ENCODE assay signal across 11 cellular contexts in the genomic region with DNA sequence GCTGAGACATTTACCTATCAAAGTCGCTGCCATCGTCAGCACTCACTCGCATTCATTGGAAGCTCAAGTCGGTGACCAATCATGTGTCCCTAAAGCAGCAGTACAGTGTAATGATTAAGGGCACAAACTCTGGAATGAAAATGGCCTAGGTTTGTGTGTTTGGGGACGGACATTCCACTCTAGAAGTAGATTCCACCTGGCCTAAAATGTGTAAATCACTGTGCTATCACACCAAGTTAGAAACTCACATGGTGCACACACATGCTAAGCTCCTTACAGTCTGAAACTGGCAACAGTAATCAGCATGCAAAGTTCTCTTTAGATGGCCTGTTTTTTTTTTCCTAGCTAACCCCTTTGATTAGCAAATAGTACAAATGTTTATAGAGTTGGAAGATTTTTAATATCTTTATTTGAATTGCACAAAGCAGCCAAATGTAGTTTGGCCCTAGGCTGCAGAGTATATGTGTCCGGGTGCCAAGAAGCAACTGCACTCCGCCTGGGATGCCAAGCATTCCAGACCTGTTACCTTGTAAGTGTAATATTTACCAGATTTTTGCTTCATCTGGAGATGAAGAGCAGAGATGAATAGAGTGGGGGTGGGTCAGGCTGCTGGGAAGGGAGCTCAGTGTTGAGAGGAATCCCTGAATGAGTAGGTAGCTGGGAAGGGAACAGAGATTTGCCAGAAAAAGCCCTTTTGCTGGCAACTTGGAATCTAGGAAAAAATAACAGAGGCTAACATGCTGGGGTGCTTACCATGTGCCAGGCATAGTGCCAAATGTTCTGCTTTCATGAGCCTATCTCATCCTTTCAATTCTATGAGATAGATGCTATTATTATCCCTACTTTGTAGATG. TPM values are rescaled to one million over a fixed set of nuclear protein-coding genes. Genes with fewer than 3 reads are reported as not detected.
DNase-seq lines count a peak whose midpoint lies in the region; ATAC-seq, FAIRE-seq and TF ChIP-seq lines count a peak whose summit lies in the region.
"Had no signal": no experiment of that assay in that cellular context is flagged by ENCODE, and none has a peak within 500 bp of the region (broad histone marks: within the 10 kb centered on the region; RNA-seq: fewer than 3 reads in every experiment).

No MANE protein-coding gene starts in this region.

- no peak overlapping the region for H3K23ac ChIP-seq in mesenchymal stem cell (ENCODE audit: low read length in 2 of 2)

- H3K27me3 ChIP-seq in BJ (ENCODE audit: control insufficient read depth, insufficient read depth, low read length) (no peaks in the 10 kb centered on the region), MG63 (no peaks in the 10 kb centered on the region), mesenchymal stem cell (ENCODE audit: control insufficient read depth in 1 of 2, insufficient read depth in 1 of 2, low read length in 2 of 2) (no peaks in the 10 kb centered on the region)

- no peak for TF ChIP-seq CTCF in BJ (IDR thresholded peaks at IDR 0.05; ENCODE audit: insufficient read depth, low read depth, low read length)
- TF ChIP-seq CTCF in chondrocyte (IDR thresholded peaks at IDR 0.05): no peak

- H3K36me3 ChIP-seq in BJ (ENCODE audit: control insufficient read depth, insufficient read depth, low read length): no peaks in the 10 kb centered on the region
- H3K36me3 ChIP-seq in MG63: no peaks in the 10 kb centered on the region
- peaks cover 0 to 8% of the 10 kb centered on the region in 2 experiments for H3K36me3 ChIP-seq in mesenchymal stem cell (ENCODE audit: control insufficient read depth in 1 of 2, insufficient read depth in 2 of 2, low read depth in 1 of 2, low read length in 2 of 2)

- no peak overlapping the region for H3K4ac ChIP-seq in mesenchymal stem cell (ENCODE audit: low read depth in 1 of 2, low read length in 2 of 2)

- no peak overlapping the region for H3K4me2 ChIP-seq in mesenchymal stem cell (ENCODE audit: low read length, poor library complexity, severe bottlenecking)
- H3K4me2 ChIP-seq: KMS-11 had no signal

- peaks cover 2% of the 10 kb centered on the region for H3K36me3 Mint-ChIP-seq in chondrocyte (ENCODE audit: low read depth)

- H3K9me3 ChIP-seq in MG63: no peaks in the 10 kb centered on the region
- H3K9me3 ChIP-seq in mesenchymal stem cell (ENCODE audit: control insufficient read depth, low read length): no peaks in the 10 kb centered on the region

- H3K9ac ChIP-seq in mesenchymal stem cell (ENCODE audit: low read length): no peak overlapping the region
- H3K9ac ChIP-seq: KMS-11 had no signal

- POLR2A ChIA-PET in BJ (lab: Charles Lee): interaction anchor here (0.6 kb wide), 1 partner anchor 306 kb away, joined by 3 read pairs; no protein-coding TSS in a partner anchor

- H3K27ac Mint-ChIP-seq in chondrocyte (ENCODE audit: unreplicated experiment): peak overlapping the region; percentile 90

- ATAC-seq in GM21526 (IDR thresholded peaks at IDR 0.05; ENCODE audit: low FRiP score, unreplicated experiment) (no peak), GM21786 (IDR thresholded peaks at IDR 0.05; ENCODE audit: unreplicated experiment) (no peak), GM18907 (IDR thresholded peaks at IDR 0.05; ENCODE audit: unreplicated experiment) (no peak)

- peaks cover 20% of the 10 kb centered on the region for H3K4me1 ChIP-seq in mesenchymal stem cell (ENCODE audit: control insufficient read depth, insufficient read depth, low read depth, low read length)

- peaks cover 93% of the 10 kb centered on the region for H3K4me1 Mint-ChIP-seq in chondrocyte (ENCODE audit: low read depth)

- no peak overlapping the region for H4K91ac ChIP-seq in mesenchymal stem cell (ENCODE audit: low read length)

- H2AFZ ChIP-seq in mesenchymal stem cell (ENCODE audit: low read depth, low read length): no peak overlapping the region

- no peaks in the 10 kb centered on the region for H3K27me3 Mint-ChIP-seq in chondrocyte (ENCODE audit: low read depth)

- H3K27ac ChIP-seq in mesenchymal stem cell (ENCODE audit: low read length, poor library complexity, severe bottlenecking): peak overlapping the region; percentile 86
- H3K27ac ChIP-seq: KMS-11 had no signal

- H3K14ac ChIP-seq in mesenchymal stem cell (ENCODE audit: low read length in 2 of 2): peak overlapping the region in 1 of 2 experiments; percentile 59

- H2BK5ac ChIP-seq in mesenchymal stem cell (ENCODE audit: low read depth, low read length, poor library complexity, severe bottlenecking): no peak overlapping the region

- WGBS in mesenchymal stem cell: 79% methylated on average over 7 of the region's 7 CpGs

- DNase-seq in BJ (ENCODE audit: low read depth) (peak; percentile 69), MG63 (peak; percentile 95), chondrocyte (ENCODE audit: low spot score) (no peak), mesenchymal stem cell (no peak), GM19239 (ENCODE audit: insufficient read length, low spot score) (no peak)
- DNase-seq: GDM1; stimulated activated CD4-positive, alpha-beta T cell treated with anti-CD3 and anti-CD28 coated beads, Interleukin-2, amount 100 ng/mL, for 48 hours had no signal

- no peak overlapping the region for H3K4me3 Mint-ChIP-seq in chondrocyte (ENCODE audit: unreplicated experiment)

- H2BK12ac ChIP-seq in mesenchymal stem cell (ENCODE audit: low read length in 2 of 2): peak overlapping the region in 1 of 2 experiments; percentile 24

- no peak overlapping the region for H3K4me3 ChIP-seq in BJ (ENCODE audit: low read depth, low read length)
- H3K4me3 ChIP-seq in MG63: no peak overlapping the region
- H3K4me3 ChIP-seq in mesenchymal stem cell (ENCODE audit: insufficient read depth in 1 of 2, low read depth in 1 of 2, low read length in 2 of 2): no peak overlapping the region

- no peak for FAIRE-seq in GM19239 (lab: Jason Lieb, UNC)

- no peak overlapping the region for H4K8ac ChIP-seq in mesenchymal stem cell (ENCODE audit: low read length)

- H2AK5ac ChIP-seq in mesenchymal stem cell (ENCODE audit: low read length, severe bottlenecking): peak overlapping the region; percentile 23

- H3K18ac ChIP-seq in mesenchymal stem cell (ENCODE audit: low read depth in 1 of 2, low read length in 2 of 2): no peak overlapping the region

- H3K9me3 Mint-ChIP-seq in chondrocyte (ENCODE audit: low read depth): no peaks in the 10 kb centered on the region

- peaks cover 3% of the 10 kb centered on the region for H3K79me1 ChIP-seq in mesenchymal stem cell (replicated peaks; ENCODE audit: low read length, poor library complexity, severe bottlenecking)

- H2BK15ac ChIP-seq in mesenchymal stem cell (ENCODE audit: low read depth, poor library complexity, severe bottlenecking): no peak overlapping the region

- CTCF ChIA-PET in BJ (lab: Yijun Ruan, JAX): interaction anchor here (0.9 kb wide), 1 partner anchor 14 kb away, joined by 3 read pairs; no protein-coding TSS in a partner anchor

- H2BK120ac ChIP-seq in mesenchymal stem cell (ENCODE audit: low read depth, low read length): no peak overlapping the region

RNA-seq across cellular contexts. Expression of a gene that starts 35.2 kb away (rescaled TPM):
- polyA plus RNA-seq in BJ (2011; rRNA removed): 4.8 and 10.2 TPM in 2 replicates
- polyA minus RNA-seq in BJ (2011; rRNA and poly(A)+ RNA removed): 4.2 and 5.7 TPM in 2 replicates
- total RNA-seq in MG63 (2014; rRNA removed; shearing (Covaris generic); ENCODE audit: low replicate concordance): 0.05 and 0.92 TPM in 2 replicates
- 140 to 237 TPM (median 226 TPM) in 3 replicates for total RNA-seq in chondrocyte
- 23.5 TPM for polyA plus RNA-seq in mesenchymal stem cell (2013, experiment 1 of 2)
- polyA plus RNA-seq in mesenchymal stem cell (2013, experiment 2 of 2): 23.9 TPM

Comparison
In these comparisons a context has a peak if more than half of its experiments do, and no peak if none do; other contexts are left out.
1. DNase-seq: peak in BJ (single experiment) and MG63 (single experiment); none in chondrocyte (single experiment), mesenchymal stem cell (single experiment) and GM19239 (single experiment).
2. RNA of a gene that starts 35.2 kb away (total RNA-seq): 140 to 237 TPM in chondrocyte; 0.05 to 0.92 TPM in MG63; every median in the first group is over 10 times any median in the second.